In the genomic region with DNA sequence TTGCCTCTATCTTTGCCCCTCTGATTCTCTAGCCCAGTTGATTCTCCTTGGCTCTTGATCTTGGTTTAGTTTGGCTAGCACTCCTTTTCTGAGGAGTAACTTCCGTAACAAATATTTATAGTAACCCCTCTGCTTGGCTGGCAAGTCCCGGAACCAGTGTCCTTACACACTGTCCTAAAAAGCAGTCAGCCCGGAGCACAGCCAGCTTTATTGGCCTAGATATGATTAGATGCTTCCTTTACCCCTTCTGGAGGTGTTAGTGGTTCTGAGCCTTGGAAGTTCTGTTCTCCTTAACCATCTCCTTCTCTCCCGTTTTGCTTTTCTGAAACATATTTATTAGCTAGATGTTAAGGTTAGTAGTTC, we compare ENCODE assay signal across 1 cellular context.
TF ChIP-seq lines count a peak whose summit lies in the region.

No MANE protein-coding gene starts in this region.

TF ChIP-seq in IMR-90, 13 proteins besides CTCF, POLR2A, EP300 and RAD21:
- no peak for TF ChIP-seq CEBPB (IDR thresholded peaks at IDR 0.05; ENCODE audit: low read depth, low read length)
- no peak for TF ChIP-seq CHD1 (IDR thresholded peaks at IDR 0.05; ENCODE audit: low read depth, low read length)
- TF ChIP-seq FOS (IDR thresholded peaks at IDR 0.05; ENCODE audit: low read depth, low read length), result no peak
TF ChIP-seq in IMR-90: peak in this region for 0.
